Comparison of ENCODE assay signal across 11 cellular contexts in the genomic region with DNA sequence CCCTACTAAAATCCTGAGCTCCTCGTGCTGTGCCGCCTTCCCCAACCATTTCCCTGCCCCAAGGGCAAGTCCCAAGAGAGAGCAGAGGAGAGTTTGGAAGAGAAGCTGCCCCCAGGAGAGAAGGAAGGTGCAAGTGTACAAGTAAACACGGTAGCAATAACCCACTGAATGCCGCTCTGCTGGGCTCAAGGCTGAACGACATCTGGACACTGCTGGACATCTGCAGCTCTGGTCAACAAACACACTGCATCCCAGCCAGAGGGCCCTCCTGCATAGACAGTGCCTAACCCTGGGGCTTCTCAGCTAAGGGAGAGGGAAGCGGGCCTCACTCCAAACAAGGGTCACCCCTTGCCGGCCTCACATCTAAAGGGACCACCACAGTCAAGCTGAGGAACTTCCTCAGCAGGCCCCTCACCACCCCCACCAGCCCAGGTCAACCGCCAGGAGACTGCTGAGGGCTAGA. TPM values are rescaled to one million over a fixed set of nuclear protein-coding genes. Genes with fewer than 3 reads are reported as not detected.
A peak's percentile ranks its signal among the peaks of the same experiment; 100 is the strongest.
DNase-seq lines count a peak whose midpoint lies in the region; ATAC-seq and TF ChIP-seq lines count a peak whose summit lies in the region.
"Had no signal": no experiment of that assay in that cellular context is flagged by ENCODE, and none has a peak within 500 bp of the region (broad histone marks: within the 10 kb centered on the region; RNA-seq: fewer than 3 reads in every experiment).

No MANE protein-coding gene starts in this region.

- TF ChIP-seq POLR2A in upper lobe of left lung (IDR thresholded peaks at IDR 0.05) = no peak

- H3K36me3 ChIP-seq in PC-9 (ENCODE audit: low read depth) = peaks cover 9% of the 10 kb centered on the region; the same call in 1 of the 2 replicates
- H3K36me3 ChIP-seq in esophagus (ENCODE audit: control insufficient read depth in 2 of 2, insufficient read depth in 2 of 2, low read length in 1 of 2) = peaks cover 0 to 41% of the 10 kb centered on the region in 2 donors
- peaks cover 18% of the 10 kb centered on the region for H3K36me3 ChIP-seq in mucosa of stomach (ENCODE audit: control insufficient read depth, insufficient read depth, low read length)
- H3K36me3 ChIP-seq in upper lobe of left lung = peaks cover 6 to 33% (median 30%) of the 10 kb centered on the region in 4 donors

- BruUV-seq in PC-9 (replicated peaks; lab: Mats Ljungman, UMichigan) = no TSS peak

- TF ChIP-seq CTCF in PC-9 (conservative IDR thresholded peaks at IDR 0.05) (no peak), upper lobe of left lung (IDR thresholded peaks at IDR 0.05) (no peak)

- DNase-seq in PC-9 (no peak), upper lobe of left lung (no peak), KG1 (lab: John Stamatoyannopoulos, UW) (no peak), activated gamma-delta T cell (lab: John Stamatoyannopoulos, UW) (no peak)
- DNase-seq: activated B cell treated with CpG ODN at 0.5 μM for 24 hours, GF-D8, NCI-H187 had no signal

- H3K9me3 ChIP-seq in PC-9 (ENCODE audit: insufficient read depth, low read depth) (no peaks in the 10 kb centered on the region), esophagus (ENCODE audit: control insufficient read depth in 2 of 2, insufficient read depth in 1 of 2, low read depth in 1 of 2, low read length in 1 of 2) (no peaks in the 10 kb centered on the region), mucosa of stomach (ENCODE audit: control insufficient read depth, low read length) (no peaks in the 10 kb centered on the region), upper lobe of left lung (no peaks in the 10 kb centered on the region)

- peak overlapping the region; percentile 67 for H3K9ac ChIP-seq in mucosa of stomach (ENCODE audit: low read length)

- H3K4me3 ChIP-seq in PC-9 (no peak overlapping the region), esophagus (ENCODE audit: low read depth in 1 of 2, low read length in 2 of 2) (peak overlapping the region; percentile 12 to 14), mucosa of stomach (ENCODE audit: low read length) (no peak overlapping the region), upper lobe of left lung (no peak overlapping the region)
- H3K4me3 ChIP-seq: coronary artery had no signal

- TF ChIP-seq EP300 in upper lobe of left lung (IDR thresholded peaks at IDR 0.05) = no peak

- peaks cover 45% of the 10 kb centered on the region for H3F3A ChIP-seq in PC-9 (ENCODE audit: insufficient read depth, low read depth)

- H3K79me2 ChIP-seq in PC-9 (ENCODE audit: low read depth) = peaks cover 54% of the 10 kb centered on the region

- H3K27me3 ChIP-seq in PC-9 (ENCODE audit: insufficient read depth, low read depth) (no peaks in the 10 kb centered on the region), esophagus (ENCODE audit: control insufficient read depth in 1 of 2, insufficient read depth in 2 of 2, low read length in 2 of 2) (no peaks in the 10 kb centered on the region), mucosa of stomach (ENCODE audit: control insufficient read depth, insufficient read depth, low read length) (no peaks in the 10 kb centered on the region), upper lobe of left lung (no peaks in the 10 kb centered on the region)

- 43 to 45% methylated on average over 8 of the region's 8 CpGs for WGBS in esophagus, 2 donors
- 71 to 80% methylated on average over 5 to 8 of the region's 8 CpGs for WGBS in upper lobe of left lung, 2 donors

- no peaks in the 10 kb centered on the region for H3K9me2 ChIP-seq in PC-9 (ENCODE audit: insufficient read depth)

- H3K4me2 ChIP-seq in PC-9 = peak overlapping the region; percentile 76

- H2AFZ ChIP-seq in PC-9 = no peak overlapping the region

- intact Hi-C loops in PC-9 (cut with micrococcal nuclease; ENCODE audit: unreplicated experiment) = loop anchor here (1.0 to 2.0 kb wide), 2 partner anchors 13 to 35 kb away; a partner anchor contains a TSS

- peaks cover 26% of the 10 kb centered on the region for H4K20me1 ChIP-seq in PC-9 (ENCODE audit: insufficient read depth)

- H3K27ac ChIP-seq in PC-9 (peak overlapping the region; percentile 93), esophagus (ENCODE audit: low read depth in 2 of 2, low read length in 1 of 2) (peak overlapping the region; percentile 96 to 99), upper lobe of left lung (peak overlapping the region; percentile 44 to 90 (median 78))

- H3K4me1 ChIP-seq in PC-9 (replicated peaks; ENCODE audit: insufficient read depth) (peaks cover 59% of the 10 kb centered on the region), esophagus (ENCODE audit: control insufficient read depth in 2 of 2, insufficient read depth in 2 of 2, low read length in 1 of 2) (peaks cover 15 to 51% of the 10 kb centered on the region in 2 donors), mucosa of stomach (ENCODE audit: control insufficient read depth, insufficient read depth, low read length) (peaks cover 73% of the 10 kb centered on the region), upper lobe of left lung (peaks cover 67 to 70% (median 69%) of the 10 kb centered on the region in 4 donors)

- CTCF ChIA-PET in PC-9 (lab: Charles Lee) = interaction anchor here (1.3 to 1.9 kb wide), 2 partner anchors 12 to 27 kb away, joined by 9 to 13 read pairs; a partner anchor contains a TSS

- POLR2A ChIA-PET in PC-9 (lab: Charles Lee; ENCODE audit: unreplicated experiment) = interaction anchor here (0.7 to 1.4 kb wide), 6 partner anchors 10 to 319 kb away, joined by 4 to 18 read pairs (median 8); a partner anchor contains a TSS

- no peak for ATAC-seq in upper lobe of left lung (ENCODE audit: low FRiP score in 2 of 2)
- no peak for ATAC-seq in GM19035 (IDR thresholded peaks at IDR 0.05; ENCODE audit: unreplicated experiment)

RNA-seq across cellular contexts. Expression of a gene that starts 12.7 kb away (rescaled TPM):
- 259 TPM in 2 replicates for total RNA-seq in PC-9 (2021)
- polyA plus RNA-seq in esophagus = 100 to 1,000 TPM; 445 to 752 TPM
- 100 to 1,000 TPM; 120 to 241 (median 143) TPM for total RNA-seq in upper lobe of left lung

RNA-seq across cellular contexts. Expression of a gene that starts 38.0 kb away (rescaled TPM):
- total RNA-seq in PC-9 (2021) = 26.8 and 34.0 TPM in 2 replicates
- polyA plus RNA-seq in esophagus = 1 to 10 TPM; 1.7 TPM
- 10 to 100 TPM in 2 of 6 donors, 1 to 10 TPM in 4; 5.8 to 26.2 (median 8.9) TPM for total RNA-seq in upper lobe of left lung

RNA-seq across cellular contexts. Expression of a gene that starts 39.0 kb away (rescaled TPM):
- total RNA-seq in PC-9 (2021) = 143 and 164 TPM in 2 replicates
- polyA plus RNA-seq in esophagus = 1 to 10 TPM; 5.8 to 5.9 TPM
- total RNA-seq in upper lobe of left lung = 10 to 100 TPM in 5 of 6 donors, 1 to 10 TPM in 1; 8.9 to 59.7 (median 29.3) TPM

RNA-seq across cellular contexts. Expression of a gene that starts 39.3 kb away (rescaled TPM):
- total RNA-seq in PC-9 (2021) (1.1 and 2.2 TPM in 2 replicates), upper lobe of left lung (1 to 10 TPM in 1 of 6 donors, under 1 TPM in 3, not detected in 2; 0.14 to 1.0 (median 0.59) TPM)
- 1 to 10 TPM in 1 of 2 donors, under 1 TPM in 1; 0.35 to 1.4 TPM for polyA plus RNA-seq in esophagus

Comparison
In these comparisons a context has a peak if more than half of its experiments do, and no peak if none do; other contexts are left out.
1. H3K4me3 ChIP-seq: peak in esophagus (2 of 2); none in PC-9 (single experiment), mucosa of stomach (single experiment) and upper lobe of left lung (0 of 4).
2. Peak in every context shown above with its lines, with median percentiles within 50 percentile points of each other: H3K27ac ChIP-seq.